In genomic region chr15:66161108-66161507, GRCh38 we compare ENCODE assay signal across 24 cellular contexts.
"Had no signal": no experiment of that assay in that cellular context is flagged by ENCODE, and none has a peak within 500 bp of the region (broad histone marks: within the 10 kb centered on the region; RNA-seq: fewer than 3 reads in every experiment).

No MANE protein-coding gene starts in this region.

- H3K9me3 ChIP-seq: adrenal gland, Peyer's patch, SJCRH30, SK-N-SH had no signal

- H3K4me2 ChIP-seq: KMS-11, SK-N-SH had no signal

- H3K4me1 ChIP-seq: adrenal gland, Peyer's patch, SJCRH30 had no signal

- H3K36me3 ChIP-seq: adrenal gland, Peyer's patch, SJCRH30 had no signal

- H3K27me3 ChIP-seq: adrenal gland, Peyer's patch, SJCRH30 had no signal

- H3K9ac ChIP-seq: KMS-11, SK-N-SH had no signal

- H3K27ac ChIP-seq: adrenal gland, KMS-11, Peyer's patch, RWPE1, SJCRH30 had no signal

- ATAC-seq: activated T-helper 17 cell treated with anti-CD3 and anti-CD28 coated beads, Interleukin-2, amount 50 U/mL, for 72 hours had no signal

- H3K4me3 ChIP-seq: adrenal gland, Peyer's patch, SJCRH30 had no signal

- DNase-seq: activated B cell treated with CpG ODN at 0.5 μM for 24 hours; activated CD4-positive, alpha-beta memory T cell treated with anti-CD3 and anti-CD28 coated beads for 36 hours; activated CD4-positive, alpha-beta T cell treated with anti-CD3 and anti-CD28 coated beads for 1 hour; activated CD4-positive, alpha-beta T cell treated with anti-CD3 and anti-CD28 coated beads, Interleukin-2, amount 10 ng/mL, durations not matched to agents 24 days and 14 days; activated CD8-positive, alpha-beta memory T cell treated with anti-CD3 and anti-CD28 coated beads for 24 hours; activated gamma-delta T cell; activated naive CD4-positive, alpha-beta T cell treated with anti-CD3 and anti-CD28 coated beads for 36 hours; activated T-cell treated with anti-CD3 and anti-CD28 coated beads, Interleukin-2, amount 50 U/mL, for 48 hours; adrenal gland; anterior cingulate cortex; cerebellar nuclear complex; NCI-H1417 treated with DMSO at 0.1 percent for 48 hours; NCI-H1694; NCI-H226; NCI-H526; NCI-H82; Peyer's patch; Right ventricle myocardium superior; SJCRH30; SK-N-SH; T-helper 9 cell had no signal
